ENCODE assay signal across 1 cellular context in the genomic region with DNA sequence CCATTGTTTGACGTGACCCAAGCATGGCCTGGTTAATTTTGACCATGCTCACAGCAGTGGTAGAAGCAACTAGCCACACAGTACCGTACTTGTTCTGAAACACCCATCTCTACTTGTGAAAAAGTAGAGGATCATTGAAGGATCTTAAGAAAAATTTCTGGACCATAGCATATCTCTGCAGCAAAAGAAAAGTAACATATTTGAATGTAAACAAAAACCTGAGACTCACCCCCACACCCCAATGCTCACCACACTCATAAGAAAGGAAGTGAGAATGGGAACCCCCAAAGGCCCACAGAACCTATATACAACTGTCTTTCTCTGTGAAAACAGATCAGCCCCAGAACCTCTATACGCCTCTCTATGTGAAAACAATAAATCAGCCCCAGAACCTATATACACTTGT.
A peak's percentile ranks its signal among the peaks of the same experiment; 100 is the strongest.
TF ChIP-seq lines count a peak whose summit lies in the region.

No MANE protein-coding gene starts in this region.

TF ChIP-seq in GM12878, 131 proteins besides CTCF, POLR2A, EP300 and RAD21 (continued from another document and continues in another):
- TF ChIP-seq, protein P1, sequence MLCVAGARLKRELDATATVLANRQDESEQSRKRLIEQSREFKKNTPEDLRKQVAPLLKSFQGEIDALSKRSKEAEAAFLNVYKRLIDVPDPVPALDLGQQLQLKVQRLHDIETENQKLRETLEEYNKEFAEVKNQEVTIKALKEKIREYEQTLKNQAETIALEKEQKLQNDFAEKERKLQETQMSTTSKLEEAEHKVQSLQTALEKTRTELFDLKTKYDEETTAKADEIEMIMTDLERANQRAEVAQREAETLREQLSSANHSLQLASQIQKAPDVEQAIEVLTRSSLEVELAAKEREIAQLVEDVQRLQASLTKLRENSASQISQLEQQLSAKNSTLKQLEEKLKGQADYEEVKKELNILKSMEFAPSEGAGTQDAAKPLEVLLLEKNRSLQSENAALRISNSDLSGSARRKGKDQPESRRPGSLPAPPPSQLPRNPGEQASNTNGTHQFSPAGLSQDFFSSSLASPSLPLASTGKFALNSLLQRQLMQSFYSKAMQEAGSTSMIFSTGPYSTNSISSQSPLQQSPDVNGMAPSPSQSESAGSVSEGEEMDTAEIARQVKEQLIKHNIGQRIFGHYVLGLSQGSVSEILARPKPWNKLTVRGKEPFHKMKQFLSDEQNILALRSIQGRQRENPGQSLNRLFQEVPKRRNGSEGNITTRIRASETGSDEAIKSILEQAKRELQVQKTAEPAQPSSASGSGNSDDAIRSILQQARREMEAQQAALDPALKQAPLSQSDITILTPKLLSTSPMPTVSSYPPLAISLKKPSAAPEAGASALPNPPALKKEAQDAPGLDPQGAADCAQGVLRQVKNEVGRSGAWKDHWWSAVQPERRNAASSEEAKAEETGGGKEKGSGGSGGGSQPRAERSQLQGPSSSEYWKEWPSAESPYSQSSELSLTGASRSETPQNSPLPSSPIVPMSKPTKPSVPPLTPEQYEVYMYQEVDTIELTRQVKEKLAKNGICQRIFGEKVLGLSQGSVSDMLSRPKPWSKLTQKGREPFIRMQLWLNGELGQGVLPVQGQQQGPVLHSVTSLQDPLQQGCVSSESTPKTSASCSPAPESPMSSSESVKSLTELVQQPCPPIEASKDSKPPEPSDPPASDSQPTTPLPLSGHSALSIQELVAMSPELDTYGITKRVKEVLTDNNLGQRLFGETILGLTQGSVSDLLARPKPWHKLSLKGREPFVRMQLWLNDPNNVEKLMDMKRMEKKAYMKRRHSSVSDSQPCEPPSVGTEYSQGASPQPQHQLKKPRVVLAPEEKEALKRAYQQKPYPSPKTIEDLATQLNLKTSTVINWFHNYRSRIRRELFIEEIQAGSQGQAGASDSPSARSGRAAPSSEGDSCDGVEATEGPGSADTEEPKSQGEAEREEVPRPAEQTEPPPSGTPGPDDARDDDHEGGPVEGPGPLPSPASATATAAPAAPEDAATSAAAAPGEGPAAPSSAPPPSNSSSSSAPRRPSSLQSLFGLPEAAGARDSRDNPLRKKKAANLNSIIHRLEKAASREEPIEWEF (IDR thresholded peaks at IDR 0.05; ENCODE audit: insufficient replicate concordance, low read depth, low read length), result peak; percentile 61
- TF ChIP-seq, protein P2, sequence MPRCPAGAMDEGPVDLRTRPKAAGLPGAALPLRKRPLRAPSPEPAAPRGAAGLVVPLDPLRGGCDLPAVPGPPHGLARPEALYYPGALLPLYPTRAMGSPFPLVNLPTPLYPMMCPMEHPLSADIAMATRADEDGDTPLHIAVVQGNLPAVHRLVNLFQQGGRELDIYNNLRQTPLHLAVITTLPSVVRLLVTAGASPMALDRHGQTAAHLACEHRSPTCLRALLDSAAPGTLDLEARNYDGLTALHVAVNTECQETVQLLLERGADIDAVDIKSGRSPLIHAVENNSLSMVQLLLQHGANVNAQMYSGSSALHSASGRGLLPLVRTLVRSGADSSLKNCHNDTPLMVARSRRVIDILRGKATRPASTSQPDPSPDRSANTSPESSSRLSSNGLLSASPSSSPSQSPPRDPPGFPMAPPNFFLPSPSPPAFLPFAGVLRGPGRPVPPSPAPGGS (IDR thresholded peaks at IDR 0.05; ENCODE audit: borderline replicate concordance, insufficient read depth, low read depth, low read length, poor library complexity, severe bottlenecking), result peak; percentile 73
- TF ChIP-seq MEF2A (IDR thresholded peaks at IDR 0.05; ENCODE audit: insufficient read depth, low read depth, low read length) (peak; percentile 76; the same call in 1 of the 2 replicates), SRF (IDR thresholded peaks at IDR 0.05; ENCODE audit: low read depth in 2 of 2, low read length in 2 of 2) (no peak), WRNIP1 (IDR thresholded peaks at IDR 0.05; ENCODE audit: borderline replicate concordance, low read depth, low read length) (no peak), BCL11A (IDR thresholded peaks at IDR 0.05; ENCODE audit: low read depth, low read length) (peak; percentile 71), ZBED1 (IDR thresholded peaks at IDR 0.05; ENCODE audit: borderline replicate concordance) (0 out of 2 replicates have a peak, but pooled peaks have one; percentile 35), CHD2 (IDR thresholded peaks at IDR 0.05; ENCODE audit: borderline replicate concordance, low read depth, low read length) (peak; percentile 41; the same call in 1 of the 2 replicates), NR2C1 (IDR thresholded peaks at IDR 0.05) (no peak), HDAC6 (IDR thresholded peaks at IDR 0.05; ENCODE audit: unreplicated experiment) (no peak), EGR1 (IDR thresholded peaks at IDR 0.05; ENCODE audit: borderline replicate concordance in 1 of 2, low read depth in 2 of 2, low read length in 2 of 2) (no peak), FOXM1 (IDR thresholded peaks at IDR 0.05; ENCODE audit: low read depth, low read length) (peak; percentile 87), IRF4 (IDR thresholded peaks at IDR 0.05; ENCODE audit: low read depth, low read length) (0 out of 2 replicates have a peak, but pooled peaks have one; percentile 51), MEF2B (IDR thresholded peaks at IDR 0.05; ENCODE audit: partially characterized antibody, poor library complexity, severe bottlenecking) (peak; percentile 81), ZNF384 (IDR thresholded peaks at IDR 0.05; ENCODE audit: borderline replicate concordance, low read depth, low read length) (peak; percentile 44; the same call in 1 of the 2 replicates), CBX5 (IDR thresholded peaks at IDR 0.05; ENCODE audit: low read depth) (peak; percentile 52; the same call in 1 of the 2 replicates), JUNB (IDR thresholded peaks at IDR 0.05) (peak; percentile 8; the same call in 1 of the 2 replicates), JUND (IDR thresholded peaks at IDR 0.05; ENCODE audit: low read depth, low read length) (no peak), YY1 (IDR thresholded peaks at IDR 0.05; ENCODE audit: low read depth, low read length) (no peak), PAX5 (IDR thresholded peaks at IDR 0.05; ENCODE audit: borderline replicate concordance, low read depth, low read length) (peak; percentile 58; the same call in 1 of the 2 replicates), IKZF1 (conservative IDR thresholded peaks at IDR 0.05) (peak; percentile 49; the same call in 1 of the 2 replicates), SMAD1 (IDR thresholded peaks at IDR 0.05; ENCODE audit: low read depth, partially characterized antibody) (peak; percentile 72), STAT3 (IDR thresholded peaks at IDR 0.05; ENCODE audit: low read depth, low read length) (no peak), ATF7 (IDR thresholded peaks at IDR 0.05; ENCODE audit: low read depth) (peak; percentile 61), CEBPB (IDR thresholded peaks at IDR 0.05; ENCODE audit: borderline replicate concordance in 1 of 2, low read depth in 2 of 2, low read length in 2 of 2) (peak in 1 of 2 experiments; percentile 32; a peak in 1 of 4 replicates), SP1 (IDR thresholded peaks at IDR 0.05; ENCODE audit: low read depth, low read length) (peak; percentile 51), RAD51 (IDR thresholded peaks at IDR 0.05) (peak; percentile 33), SIN3A (IDR thresholded peaks at IDR 0.05; ENCODE audit: low read depth, low read length) (no peak; the same call in 1 of the 2 replicates)
- TF ChIP-seq, protein P3, sequence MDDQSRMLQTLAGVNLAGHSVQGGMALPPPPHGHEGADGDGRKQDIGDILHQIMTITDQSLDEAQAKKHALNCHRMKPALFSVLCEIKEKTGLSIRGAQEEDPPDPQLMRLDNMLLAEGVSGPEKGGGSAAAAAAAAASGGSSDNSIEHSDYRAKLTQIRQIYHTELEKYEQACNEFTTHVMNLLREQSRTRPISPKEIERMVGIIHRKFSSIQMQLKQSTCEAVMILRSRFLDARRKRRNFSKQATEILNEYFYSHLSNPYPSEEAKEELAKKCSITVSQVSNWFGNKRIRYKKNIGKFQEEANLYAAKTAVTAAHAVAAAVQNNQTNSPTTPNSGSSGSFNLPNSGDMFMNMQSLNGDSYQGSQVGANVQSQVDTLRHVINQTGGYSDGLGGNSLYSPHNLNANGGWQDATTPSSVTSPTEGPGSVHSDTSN (IDR thresholded peaks at IDR 0.05; ENCODE audit: insufficient replicate concordance, low read depth, low read length), result no peak
- TF ChIP-seq, protein P4, sequence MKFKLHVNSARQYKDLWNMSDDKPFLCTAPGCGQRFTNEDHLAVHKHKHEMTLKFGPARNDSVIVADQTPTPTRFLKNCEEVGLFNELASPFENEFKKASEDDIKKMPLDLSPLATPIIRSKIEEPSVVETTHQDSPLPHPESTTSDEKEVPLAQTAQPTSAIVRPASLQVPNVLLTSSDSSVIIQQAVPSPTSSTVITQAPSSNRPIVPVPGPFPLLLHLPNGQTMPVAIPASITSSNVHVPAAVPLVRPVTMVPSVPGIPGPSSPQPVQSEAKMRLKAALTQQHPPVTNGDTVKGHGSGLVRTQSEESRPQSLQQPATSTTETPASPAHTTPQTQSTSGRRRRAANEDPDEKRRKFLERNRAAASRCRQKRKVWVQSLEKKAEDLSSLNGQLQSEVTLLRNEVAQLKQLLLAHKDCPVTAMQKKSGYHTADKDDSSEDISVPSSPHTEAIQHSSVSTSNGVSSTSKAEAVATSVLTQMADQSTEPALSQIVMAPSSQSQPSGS (IDR thresholded peaks at IDR 0.05; ENCODE audit: low read length), result peak; percentile 85; the same call in 1 of the 2 replicates
- TF ChIP-seq, protein P5, sequence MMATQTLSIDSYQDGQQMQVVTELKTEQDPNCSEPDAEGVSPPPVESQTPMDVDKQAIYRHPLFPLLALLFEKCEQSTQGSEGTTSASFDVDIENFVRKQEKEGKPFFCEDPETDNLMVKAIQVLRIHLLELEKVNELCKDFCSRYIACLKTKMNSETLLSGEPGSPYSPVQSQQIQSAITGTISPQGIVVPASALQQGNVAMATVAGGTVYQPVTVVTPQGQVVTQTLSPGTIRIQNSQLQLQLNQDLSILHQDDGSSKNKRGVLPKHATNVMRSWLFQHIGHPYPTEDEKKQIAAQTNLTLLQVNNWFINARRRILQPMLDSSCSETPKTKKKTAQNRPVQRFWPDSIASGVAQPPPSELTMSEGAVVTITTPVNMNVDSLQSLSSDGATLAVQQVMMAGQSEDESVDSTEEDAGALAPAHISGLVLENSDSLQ (IDR thresholded peaks at IDR 0.05), result 0 out of 2 replicates have a peak, but pooled peaks have one; percentile 31
- TF ChIP-seq, protein P6, sequence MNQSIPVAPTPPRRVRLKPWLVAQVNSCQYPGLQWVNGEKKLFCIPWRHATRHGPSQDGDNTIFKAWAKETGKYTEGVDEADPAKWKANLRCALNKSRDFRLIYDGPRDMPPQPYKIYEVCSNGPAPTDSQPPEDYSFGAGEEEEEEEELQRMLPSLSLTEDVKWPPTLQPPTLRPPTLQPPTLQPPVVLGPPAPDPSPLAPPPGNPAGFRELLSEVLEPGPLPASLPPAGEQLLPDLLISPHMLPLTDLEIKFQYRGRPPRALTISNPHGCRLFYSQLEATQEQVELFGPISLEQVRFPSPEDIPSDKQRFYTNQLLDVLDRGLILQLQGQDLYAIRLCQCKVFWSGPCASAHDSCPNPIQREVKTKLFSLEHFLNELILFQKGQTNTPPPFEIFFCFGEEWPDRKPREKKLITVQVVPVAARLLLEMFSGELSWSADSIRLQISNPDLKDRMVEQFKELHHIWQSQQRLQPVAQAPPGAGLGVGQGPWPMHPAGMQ (IDR thresholded peaks at IDR 0.05; ENCODE audit: borderline replicate concordance), result peak; percentile 35; the same call in 1 of the 2 replicates
- TF ChIP-seq, protein P7, sequence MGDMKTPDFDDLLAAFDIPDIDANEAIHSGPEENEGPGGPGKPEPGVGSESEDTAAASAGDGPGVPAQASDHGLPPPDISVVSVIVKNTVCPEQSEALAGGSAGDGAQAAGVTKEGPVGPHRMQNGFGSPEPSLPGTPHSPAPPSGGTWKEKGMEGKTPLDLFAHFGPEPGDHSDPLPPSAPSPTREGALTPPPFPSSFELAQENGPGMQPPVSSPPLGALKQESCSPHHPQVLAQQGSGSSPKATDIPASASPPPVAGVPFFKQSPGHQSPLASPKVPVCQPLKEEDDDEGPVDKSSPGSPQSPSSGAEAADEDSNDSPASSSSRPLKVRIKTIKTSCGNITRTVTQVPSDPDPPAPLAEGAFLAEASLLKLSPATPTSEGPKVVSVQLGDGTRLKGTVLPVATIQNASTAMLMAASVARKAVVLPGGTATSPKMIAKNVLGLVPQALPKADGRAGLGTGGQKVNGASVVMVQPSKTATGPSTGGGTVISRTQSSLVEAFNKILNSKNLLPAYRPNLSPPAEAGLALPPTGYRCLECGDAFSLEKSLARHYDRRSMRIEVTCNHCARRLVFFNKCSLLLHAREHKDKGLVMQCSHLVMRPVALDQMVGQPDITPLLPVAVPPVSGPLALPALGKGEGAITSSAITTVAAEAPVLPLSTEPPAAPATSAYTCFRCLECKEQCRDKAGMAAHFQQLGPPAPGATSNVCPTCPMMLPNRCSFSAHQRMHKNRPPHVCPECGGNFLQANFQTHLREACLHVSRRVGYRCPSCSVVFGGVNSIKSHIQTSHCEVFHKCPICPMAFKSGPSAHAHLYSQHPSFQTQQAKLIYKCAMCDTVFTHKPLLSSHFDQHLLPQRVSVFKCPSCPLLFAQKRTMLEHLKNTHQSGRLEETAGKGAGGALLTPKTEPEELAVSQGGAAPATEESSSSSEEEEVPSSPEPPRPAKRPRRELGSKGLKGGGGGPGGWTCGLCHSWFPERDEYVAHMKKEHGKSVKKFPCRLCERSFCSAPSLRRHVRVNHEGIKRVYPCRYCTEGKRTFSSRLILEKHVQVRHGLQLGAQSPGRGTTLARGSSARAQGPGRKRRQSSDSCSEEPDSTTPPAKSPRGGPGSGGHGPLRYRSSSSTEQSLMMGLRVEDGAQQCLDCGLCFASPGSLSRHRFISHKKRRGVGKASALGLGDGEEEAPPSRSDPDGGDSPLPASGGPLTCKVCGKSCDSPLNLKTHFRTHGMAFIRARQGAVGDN (IDR thresholded peaks at IDR 0.05), result peak; percentile 94; the same call in 1 of the 2 replicates
- TF ChIP-seq, protein P8, sequence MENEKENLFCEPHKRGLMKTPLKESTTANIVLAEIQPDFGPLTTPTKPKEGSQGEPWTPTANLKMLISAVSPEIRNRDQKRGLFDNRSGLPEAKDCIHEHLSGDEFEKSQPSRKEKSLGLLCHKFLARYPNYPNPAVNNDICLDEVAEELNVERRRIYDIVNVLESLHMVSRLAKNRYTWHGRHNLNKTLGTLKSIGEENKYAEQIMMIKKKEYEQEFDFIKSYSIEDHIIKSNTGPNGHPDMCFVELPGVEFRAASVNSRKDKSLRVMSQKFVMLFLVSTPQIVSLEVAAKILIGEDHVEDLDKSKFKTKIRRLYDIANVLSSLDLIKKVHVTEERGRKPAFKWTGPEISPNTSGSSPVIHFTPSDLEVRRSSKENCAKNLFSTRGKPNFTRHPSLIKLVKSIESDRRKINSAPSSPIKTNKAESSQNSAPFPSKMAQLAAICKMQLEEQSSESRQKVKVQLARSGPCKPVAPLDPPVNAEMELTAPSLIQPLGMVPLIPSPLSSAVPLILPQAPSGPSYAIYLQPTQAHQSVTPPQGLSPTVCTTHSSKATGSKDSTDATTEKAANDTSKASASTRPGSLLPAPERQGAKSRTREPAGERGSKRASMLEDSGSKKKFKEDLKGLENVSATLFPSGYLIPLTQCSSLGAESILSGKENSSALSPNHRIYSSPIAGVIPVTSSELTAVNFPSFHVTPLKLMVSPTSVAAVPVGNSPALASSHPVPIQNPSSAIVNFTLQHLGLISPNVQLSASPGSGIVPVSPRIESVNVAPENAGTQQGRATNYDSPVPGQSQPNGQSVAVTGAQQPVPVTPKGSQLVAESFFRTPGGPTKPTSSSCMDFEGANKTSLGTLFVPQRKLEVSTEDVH (IDR thresholded peaks at IDR 0.05; ENCODE audit: low read depth, partially characterized antibody), result no peak
- TF ChIP-seq, protein P9, sequence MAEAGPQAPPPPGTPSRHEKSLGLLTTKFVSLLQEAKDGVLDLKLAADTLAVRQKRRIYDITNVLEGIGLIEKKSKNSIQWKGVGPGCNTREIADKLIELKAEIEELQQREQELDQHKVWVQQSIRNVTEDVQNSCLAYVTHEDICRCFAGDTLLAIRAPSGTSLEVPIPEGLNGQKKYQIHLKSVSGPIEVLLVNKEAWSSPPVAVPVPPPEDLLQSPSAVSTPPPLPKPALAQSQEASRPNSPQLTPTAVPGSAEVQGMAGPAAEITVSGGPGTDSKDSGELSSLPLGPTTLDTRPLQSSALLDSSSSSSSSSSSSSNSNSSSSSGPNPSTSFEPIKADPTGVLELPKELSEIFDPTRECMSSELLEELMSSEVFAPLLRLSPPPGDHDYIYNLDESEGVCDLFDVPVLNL (IDR thresholded peaks at IDR 0.05; ENCODE audit: low read depth, low read length), result no peak
